ENCODE assay signal across 26 cellular contexts in genomic region chr12:91551242-91551641, GRCh38.
"Had no signal": no experiment of that assay in that cellular context is flagged by ENCODE, and none has a peak within 500 bp of the region (broad histone marks: within the 10 kb centered on the region; RNA-seq: fewer than 3 reads in every experiment).

No MANE protein-coding gene starts in this region.

- ATAC-seq: stimulated activated effector memory CD8-positive, alpha-beta T cell treated with anti-CD3 and anti-CD28 coated beads, Interleukin-12 subunit alpha, Interleukin-12 subunit beta, amount 100 ng/mL, for 72 hours; stimulated activated memory B cell treated with anti-CD40 and anti-IgM and Interleukin-4, amounts not matched to agents 10 μg/mL and 1 μg/mL and 100 μg/mL, for 72 hours; stimulated activated naive CD8-positive, alpha-beta T cell treated with anti-CD3 and anti-CD28 coated beads, Interleukin-15, Interleukin-2, amounts not matched to agents 100 U/mL and 50 U/mL, for 24 hours had no signal

- H3K4me1 ChIP-seq: stomach, suprapubic skin, testis, thyroid gland, tibial artery, tibial nerve, transverse colon, upper lobe of left lung, upper lobe of right lung, uterus had no signal

- H3K27ac Mint-ChIP-seq: stimulated activated effector memory CD8-positive, alpha-beta T cell treated with anti-CD3 and anti-CD28 coated beads, Interleukin-12 subunit alpha, Interleukin-12 subunit beta, amount 100 ng/mL, for 72 hours; stimulated activated memory B cell treated with anti-CD40 and anti-IgM and Interleukin-4, amounts not matched to agents 10 μg/mL and 1 μg/mL and 100 μg/mL, for 72 hours; stimulated activated naive B cell treated with anti-CD40 and anti-IgM and Interleukin-4, amounts not matched to agents 10 μg/mL and 1 μg/mL and 100 μg/mL, for 72 hours; stimulated activated naive CD8-positive, alpha-beta T cell treated with anti-CD3 and anti-CD28 coated beads, Interleukin-15, Interleukin-2, amounts not matched to agents 100 ng/mL and 50 ng/mL, for 24 hours; type B pancreatic cell had no signal

- H3K27ac ChIP-seq: stomach, suprapubic skin, testis, thoracic aorta, thyroid gland, tibial artery, tibial nerve, transverse colon, upper lobe of left lung, upper lobe of right lung, uterus, vagina had no signal

- H3K4me1 Mint-ChIP-seq: stimulated activated effector memory CD8-positive, alpha-beta T cell treated with anti-CD3 and anti-CD28 coated beads, Interleukin-12 subunit alpha, Interleukin-12 subunit beta, amount 100 ng/mL, for 72 hours had no signal

- H3K4me3 Mint-ChIP-seq: stimulated activated effector memory CD8-positive, alpha-beta T cell treated with anti-CD3 and anti-CD28 coated beads, Interleukin-12 subunit alpha, Interleukin-12 subunit beta, amount 100 ng/mL, for 72 hours; stimulated activated memory B cell treated with anti-CD40 and anti-IgM and Interleukin-4, amounts not matched to agents 10 μg/mL and 1 μg/mL and 100 μg/mL, for 72 hours; stimulated activated naive B cell treated with anti-CD40 and anti-IgM and Interleukin-4, amounts not matched to agents 10 μg/mL and 1 μg/mL and 100 μg/mL, for 72 hours; stimulated activated naive CD8-positive, alpha-beta T cell treated with anti-CD3 and anti-CD28 coated beads, Interleukin-15, Interleukin-2, amounts not matched to agents 100 ng/mL and 50 ng/mL, for 24 hours; type B pancreatic cell had no signal

- H3K27me3 Mint-ChIP-seq: type B pancreatic cell had no signal

- H3K9me3 ChIP-seq: stomach, suprapubic skin, testis, thoracic aorta, thyroid gland, tibial artery, tibial nerve, upper lobe of left lung, upper lobe of right lung, uterus, vagina had no signal

- H3K36me3 ChIP-seq: stomach, suprapubic skin, thoracic aorta, thyroid gland, tibial artery, tibial nerve, transverse colon, upper lobe of left lung, upper lobe of right lung, uterus, vagina had no signal

- H3K4me3 ChIP-seq: stomach, suprapubic skin, thoracic aorta, thyroid gland, tibial artery, tibial nerve, transverse colon, upper lobe of left lung, upper lobe of right lung, uterus, vagina had no signal

- H3K27me3 ChIP-seq: stomach, suprapubic skin, testis, thyroid gland, tibial artery, tibial nerve, transverse colon, upper lobe of left lung, upper lobe of right lung, uterus, vagina had no signal

- DNase-seq: stimulated activated CD4-positive, alpha-beta T cell treated with anti-CD3 and anti-CD28 coated beads, Interleukin-2, amount 100 ng/mL, for 48 hours; stimulated activated CD4-positive, alpha-beta T cell treated with anti-CD3 and anti-CD28 coated beads, Interleukin-4, amount 100 ng/mL, for 1 hour; stimulated activated CD4-positive, alpha-beta T cell treated with anti-CD3 and anti-CD28 coated beads, Interleukin-4, amount 100 ng/mL, for 24 hours; stimulated activated CD4-positive, alpha-beta T cell treated with anti-CD3 and anti-CD28 coated beads, Interleukin-4, amount 100 ng/mL, for 4 hours; stimulated activated CD8-positive, alpha-beta memory T cell treated with anti-CD3 and anti-CD28 coated beads, Interleukin-4, amount 100 ng/mL, for 48 hours; stimulated activated naive B cell treated with anti-CD40 and anti-IgM and Interleukin-4, amounts not matched to agents 10 μg/mL and 1 μg/mL and 100 μg/mL, for 72 hours; stimulated activated naive CD4-positive, alpha-beta T cell; stimulated activated naive CD4-positive, alpha-beta T cell treated with Interleukin-2 at 50 U/mL for 16 hours; stimulated activated naive CD8-positive, alpha-beta T cell treated with anti-CD3 and anti-CD28 coated beads, Interleukin-15, Interleukin-2, amounts not matched to agents 100 U/mL and 50 U/mL, for 24 hours; stomach; thyroid gland; trophoblast cell; upper lobe of left lung; upper lobe of right lung; uterus had no signal

- H3K36me3 Mint-ChIP-seq: stimulated activated effector memory CD8-positive, alpha-beta T cell treated with anti-CD3 and anti-CD28 coated beads, Interleukin-12 subunit alpha, Interleukin-12 subunit beta, amount 100 ng/mL, for 72 hours; stimulated activated memory B cell treated with anti-CD40 and anti-IgM and Interleukin-4, amounts not matched to agents 10 μg/mL and 1 μg/mL and 100 μg/mL, for 72 hours; stimulated activated naive B cell treated with anti-CD40 and anti-IgM and Interleukin-4, amounts not matched to agents 10 μg/mL and 1 μg/mL and 100 μg/mL, for 72 hours; type B pancreatic cell had no signal
